Comparison of ENCODE assay signal across 15 cellular contexts in genomic region chr6:157226761-157227160, GRCh38.
DNase-seq lines count a peak whose midpoint lies in the region; ATAC-seq, FAIRE-seq and TF ChIP-seq lines count a peak whose summit lies in the region.
"Had no signal": no experiment of that assay in that cellular context is flagged by ENCODE, and none has a peak within 500 bp of the region (broad histone marks: within the 10 kb centered on the region; RNA-seq: fewer than 3 reads in every experiment).

No MANE protein-coding gene starts in this region.

- peaks cover under 1% of the 10 kb centered on the region for H3K27me3 Mint-ChIP-seq in T-helper 2 cell treated with Interferon-gamma antibody and Interleukin-4, amounts not matched to agents 5 μg/mL and 100 μg/mL, for 36 hours (ENCODE audit: low read depth)
- peaks cover under 1 to 29% (median 13%) of the 10 kb centered on the region in 5 donors for H3K27me3 Mint-ChIP-seq in naive thymus-derived CD8-positive, alpha-beta T cell

- H3K4me1 Mint-ChIP-seq in T-helper 2 cell treated with Interferon-gamma antibody and Interleukin-4, amounts not matched to agents 5 μg/mL and 100 μg/mL, for 36 hours (ENCODE audit: low read depth): peaks cover 43% of the 10 kb centered on the region
- H3K4me1 Mint-ChIP-seq in naive thymus-derived CD8-positive, alpha-beta T cell: peaks cover 16 to 45% (median 38%) of the 10 kb centered on the region in 4 donors

- no peak for ATAC-seq in thoracic aorta (ENCODE audit: insufficient number of reproducible peaks, low FRiP score, low read depth)
- no peak for ATAC-seq in naive thymus-derived CD8-positive, alpha-beta T cell

- FAIRE-seq in frontal cortex (lab: Jason Lieb, UNC): no peak

- H3K27ac ChIP-seq in brain microvascular endothelial cell (no peak overlapping the region), right atrium auricular region (peak overlapping the region; percentile 59 to 67), thoracic aorta (peak overlapping the region; percentile 77 to 95)
- H3K27ac ChIP-seq: C4-2B, VCaP had no signal

- no peaks in the 10 kb centered on the region for H3K9me3 ChIP-seq in right atrium auricular region
- H3K9me3 ChIP-seq in thoracic aorta: no peaks in the 10 kb centered on the region
- H3K9me3 ChIP-seq: SK-N-SH had no signal

- H3K27me3 ChIP-seq in brain microvascular endothelial cell (replicated peaks) (no peaks in the 10 kb centered on the region), right atrium auricular region (no peaks in the 10 kb centered on the region), thoracic aorta (replicated peaks; ENCODE audit: insufficient read depth) (no peaks in the 10 kb centered on the region)

- peak overlapping the region; percentile 53 for H3K4me3 Mint-ChIP-seq in T-helper 2 cell treated with Interferon-gamma antibody and Interleukin-4, amounts not matched to agents 5 μg/mL and 100 μg/mL, for 36 hours
- H3K4me3 Mint-ChIP-seq in naive thymus-derived CD8-positive, alpha-beta T cell: peak overlapping the region in 1 of 10 donors; percentile 26
- H3K4me3 Mint-ChIP-seq: memory B cell had no signal

- H3K4me3 ChIP-seq in brain microvascular endothelial cell (ENCODE audit: low read depth, low read length) (no peak overlapping the region), right atrium auricular region (no peak overlapping the region), thoracic aorta (no peak overlapping the region)

- no peak overlapping the region for H3K27ac Mint-ChIP-seq in T-helper 2 cell treated with Interferon-gamma antibody and Interleukin-4, amounts not matched to agents 5 μg/mL and 100 μg/mL, for 36 hours
- no peak overlapping the region for H3K27ac Mint-ChIP-seq in naive thymus-derived CD8-positive, alpha-beta T cell
- H3K27ac Mint-ChIP-seq: memory B cell had no signal

- no peaks in the 10 kb centered on the region for H3K36me3 Mint-ChIP-seq in T-helper 2 cell treated with Interferon-gamma antibody and Interleukin-4, amounts not matched to agents 5 μg/mL and 100 μg/mL, for 36 hours (ENCODE audit: low read depth)
- no peaks in the 10 kb centered on the region for H3K36me3 Mint-ChIP-seq in naive thymus-derived CD8-positive, alpha-beta T cell
- H3K36me3 Mint-ChIP-seq: memory B cell had no signal

- POLR2A ChIA-PET in naive thymus-derived CD8-positive, alpha-beta T cell (lab: Charles Lee): interaction anchor here (1.9 kb wide), 1 partner anchor 48 kb away, joined by 7 read pairs; no protein-coding TSS in a partner anchor

- TF ChIP-seq CTCF in brain microvascular endothelial cell (IDR thresholded peaks at IDR 0.05; ENCODE audit: low read depth, low read length, missing control alignments) (no peak), right atrium auricular region (IDR thresholded peaks at IDR 0.05) (no peak), thoracic aorta (IDR thresholded peaks at IDR 0.05) (no peak)

- in situ Hi-C loops in brain microvascular endothelial cell (cut with HindIII; ENCODE audit: low pct_ligation_motif_present, low sequenced_read_pairs): no loop called here

- H3K36me3 ChIP-seq in brain microvascular endothelial cell (replicated peaks) (no peaks in the 10 kb centered on the region), right atrium auricular region (no peaks in the 10 kb centered on the region), thoracic aorta (no peaks in the 10 kb centered on the region)

- DNase-seq in T-helper 2 cell treated with Interferon-gamma antibody and Interleukin-4, amounts not matched to agents 5 μg/mL and 100 μg/mL, for 36 hours (ENCODE audit: low spot score): no peak
- DNase-seq in brain microvascular endothelial cell (peak; percentile 3), right atrium auricular region (ENCODE audit: low spot score) (no peak), thoracic aorta (ENCODE audit: low spot score) (no peak), frontal cortex (ENCODE audit: low spot score in 2 of 2) (no peak), NCI-H1694 (lab: John Stamatoyannopoulos, UW) (no peak)
- no peak for DNase-seq in naive thymus-derived CD8-positive, alpha-beta T cell
- DNase-seq: activated naive CD4-positive, alpha-beta T cell; cerebellar nuclear complex; NCI-H1436 treated with DMSO at 0.1 percent for 48 hours; NCI-H446; SK-N-SH had no signal

- H3K9me3 Mint-ChIP-seq in T-helper 2 cell treated with Interferon-gamma antibody and Interleukin-4, amounts not matched to agents 5 μg/mL and 100 μg/mL, for 36 hours: no peaks in the 10 kb centered on the region
- no peaks in the 10 kb centered on the region for H3K9me3 Mint-ChIP-seq in naive thymus-derived CD8-positive, alpha-beta T cell
- H3K9me3 Mint-ChIP-seq: memory B cell had no signal

- H3K4me1 ChIP-seq in right atrium auricular region: peaks cover 0 to 29% of the 10 kb centered on the region in 2 donors
- peaks cover 33 to 80% of the 10 kb centered on the region in 2 donors for H3K4me1 ChIP-seq in thoracic aorta (ENCODE audit: control insufficient read depth in 1 of 2, low read depth in 2 of 2)
